In genomic region chr2:20153131-20153851, GRCh38 we compare ENCODE assay signal across 21 cellular contexts.
DNase-seq lines count a peak whose midpoint lies in the region; ATAC-seq and TF ChIP-seq lines count a peak whose summit lies in the region.
"Had no signal": no experiment of that assay in that cellular context is flagged by ENCODE, and none has a peak within 500 bp of the region (broad histone marks: within the 10 kb centered on the region; RNA-seq: fewer than 3 reads in every experiment).

No MANE protein-coding gene starts in this region.

- no peak overlapping the region for H2BK12ac ChIP-seq in mesenchymal stem cell (ENCODE audit: low read length in 2 of 2)

- no peaks in the 10 kb centered on the region for H3K36me3 Mint-ChIP-seq in stimulated activated memory B cell treated with anti-CD40 and anti-IgM and Interleukin-4, amounts not matched to agents 10 μg/mL and 1 μg/mL and 100 μg/mL, for 72 hours
- H3K36me3 Mint-ChIP-seq: CD8-positive, alpha-beta memory T cell had no signal

- POLR2A ChIA-PET in IMR-90 (lab: Charles Lee; ENCODE audit: unreplicated experiment) = no interaction called here

- no peaks in the 10 kb centered on the region for H3K79me1 ChIP-seq in IMR-90 (ENCODE audit: low read depth in 1 of 2, low read length in 2 of 2)
- H3K79me1 ChIP-seq in mesenchymal stem cell (replicated peaks; ENCODE audit: low read length, poor library complexity, severe bottlenecking) = no peaks in the 10 kb centered on the region

- H3K9me3 ChIP-seq in IMR-90 (ENCODE audit: control insufficient read depth, insufficient read depth, low read length) (no peaks in the 10 kb centered on the region), mesenchymal stem cell (ENCODE audit: control insufficient read depth, low read length) (no peaks in the 10 kb centered on the region)
- H3K9me3 ChIP-seq: A549; BLaER1 treated with 17β-estradiol and CSF1 and Interleukin-3, amounts not matched to agents 10 nM and 100 nM; SJSA1 had no signal

- in situ Hi-C loops in IMR-90 (cut with MboI; ENCODE audit: low sequenced_read_pairs) = no loop called here

- H3K4ac ChIP-seq in IMR-90 (ENCODE audit: low read depth, low read length) (no peak overlapping the region), mesenchymal stem cell (ENCODE audit: low read depth in 1 of 2, low read length in 2 of 2) (no peak overlapping the region)

- H2BK15ac ChIP-seq in IMR-90 (ENCODE audit: low read depth, low read length) = no peak overlapping the region
- H2BK15ac ChIP-seq in mesenchymal stem cell (ENCODE audit: low read depth, poor library complexity, severe bottlenecking) = no peak overlapping the region

- ATAC-seq in IMR-90 (ENCODE audit: low read depth) = no peak
- no peak for ATAC-seq in stimulated activated memory B cell treated with anti-CD40 and anti-IgM and Interleukin-4, amounts not matched to agents 10 μg/mL and 1 μg/mL and 100 μg/mL, for 72 hours
- ATAC-seq in HG02588 (IDR thresholded peaks at IDR 0.05; ENCODE audit: unreplicated experiment) = no peak
- ATAC-seq: A549, PC-3 had no signal

- no peak overlapping the region for H3K4me3 Mint-ChIP-seq in stimulated activated memory B cell treated with anti-CD40 and anti-IgM and Interleukin-4, amounts not matched to agents 10 μg/mL and 1 μg/mL and 100 μg/mL, for 72 hours
- H3K4me3 Mint-ChIP-seq: CD8-positive, alpha-beta memory T cell had no signal

- H3K9me3 Mint-ChIP-seq in stimulated activated memory B cell treated with anti-CD40 and anti-IgM and Interleukin-4, amounts not matched to agents 10 μg/mL and 1 μg/mL and 100 μg/mL, for 72 hours = no peaks in the 10 kb centered on the region
- H3K9me3 Mint-ChIP-seq: CD8-positive, alpha-beta memory T cell had no signal

- no TSS peak for BruUV-seq in IMR-90 (replicated peaks; lab: Mats Ljungman, UMichigan)

- H3K4me2 ChIP-seq in IMR-90 (ENCODE audit: low read depth, low read length) (no peak overlapping the region), mesenchymal stem cell (ENCODE audit: low read length, poor library complexity, severe bottlenecking) (no peak overlapping the region)
- H3K4me2 ChIP-seq: A549; BLaER1 treated with 17β-estradiol and CSF1 and Interleukin-3, amounts not matched to agents 10 nM and 100 nM had no signal

- H3K9ac ChIP-seq in IMR-90 (ENCODE audit: low read depth, low read length) (no peak overlapping the region), mesenchymal stem cell (ENCODE audit: low read length) (no peak overlapping the region)
- H3K9ac ChIP-seq: BLaER1 treated with 17β-estradiol and CSF1 and Interleukin-3, amounts not matched to agents 10 nM and 100 nM had no signal

- no peak overlapping the region for H3K27ac Mint-ChIP-seq in stimulated activated memory B cell treated with anti-CD40 and anti-IgM and Interleukin-4, amounts not matched to agents 10 μg/mL and 1 μg/mL and 100 μg/mL, for 72 hours
- H3K27ac Mint-ChIP-seq: CD8-positive, alpha-beta memory T cell had no signal

- WGBS in IMR-90 (ENCODE audit: extremely low coverage in 2 of 2, insufficient read length in 1 of 2), 2 experiments = no CpG with 5 or more reads among the region's 5 CpGs
- WGBS in mesenchymal stem cell = 65% methylated on average over 5 of the region's 5 CpGs

- H2AK9ac ChIP-seq in IMR-90 (replicated peaks; ENCODE audit: low read depth, low read length, poor library complexity) = no peak overlapping the region

- no peak overlapping the region for H4K5ac ChIP-seq in IMR-90 (ENCODE audit: low read depth, low read length)

- TF ChIP-seq POLR2A in IMR-90 (IDR thresholded peaks at IDR 0.05; ENCODE audit: low read depth, low read length) = no peak

- no peak overlapping the region for H2BK20ac ChIP-seq in IMR-90 (ENCODE audit: low read depth, low read length)

- TF ChIP-seq RAD21 in IMR-90 (IDR thresholded peaks at IDR 0.05; ENCODE audit: low read length) = no peak

- H3K14ac ChIP-seq in IMR-90 (replicated peaks; ENCODE audit: low read depth, low read length) (no peak overlapping the region), mesenchymal stem cell (ENCODE audit: low read length in 2 of 2) (no peak overlapping the region)

- H3K27me3 Mint-ChIP-seq in stimulated activated memory B cell treated with anti-CD40 and anti-IgM and Interleukin-4, amounts not matched to agents 10 μg/mL and 1 μg/mL and 100 μg/mL, for 72 hours = peaks cover 57% of the 10 kb centered on the region

- H2BK5ac ChIP-seq in IMR-90 (ENCODE audit: low read depth, low read length, poor library complexity, severe bottlenecking) = no peak overlapping the region
- no peak overlapping the region for H2BK5ac ChIP-seq in mesenchymal stem cell (ENCODE audit: low read depth, low read length, poor library complexity, severe bottlenecking)

- H2AK5ac ChIP-seq in IMR-90 (ENCODE audit: low read depth, low read length) (0 out of 2 replicates have a peak overlapping the region, but pooled peaks have one; percentile 9), mesenchymal stem cell (ENCODE audit: low read length, severe bottlenecking) (peak overlapping the region; percentile 66)

- H3K27me3 ChIP-seq in IMR-90 (ENCODE audit: control insufficient read depth, insufficient read depth, low read length) = no peaks in the 10 kb centered on the region
- no peaks in the 10 kb centered on the region for H3K27me3 ChIP-seq in mesenchymal stem cell (ENCODE audit: control insufficient read depth in 1 of 2, insufficient read depth in 1 of 2, low read length in 2 of 2)
- H3K27me3 ChIP-seq: BLaER1 treated with 17β-estradiol and CSF1 and Interleukin-3, amounts not matched to agents 10 nM and 100 nM; SJSA1 had no signal

- peaks cover 17% of the 10 kb centered on the region for H3K9me1 ChIP-seq in IMR-90 (ENCODE audit: insufficient read depth, low read length)

- no peak overlapping the region for H3K23ac ChIP-seq in IMR-90 (ENCODE audit: low read depth, low read length)
- no peak overlapping the region for H3K23ac ChIP-seq in mesenchymal stem cell (ENCODE audit: low read length in 2 of 2)

- H3K56ac ChIP-seq in IMR-90 (ENCODE audit: extremely low read depth, insufficient read depth, low read length) = no peak overlapping the region

- CTCF ChIA-PET in IMR-90 (lab: Yijun Ruan, JAX) = no interaction called here

- H3K4me1 Mint-ChIP-seq in stimulated activated memory B cell treated with anti-CD40 and anti-IgM and Interleukin-4, amounts not matched to agents 10 μg/mL and 1 μg/mL and 100 μg/mL, for 72 hours = peaks cover 7% of the 10 kb centered on the region
- H3K4me1 Mint-ChIP-seq: CD8-positive, alpha-beta memory T cell had no signal

- no peak for TF ChIP-seq CTCF in IMR-90 (conservative IDR thresholded peaks at IDR 0.05; ENCODE audit: low read depth, low read length)

- H3K4me1 ChIP-seq in IMR-90 (ENCODE audit: control insufficient read depth, insufficient read depth, low read length) (peaks cover 14% of the 10 kb centered on the region), mesenchymal stem cell (ENCODE audit: control insufficient read depth, insufficient read depth, low read depth, low read length) (peaks cover 13% of the 10 kb centered on the region)

- H2AFZ ChIP-seq in IMR-90 (replicated peaks; ENCODE audit: low read length, poor library complexity) (no peak overlapping the region), mesenchymal stem cell (ENCODE audit: low read depth, low read length) (no peak overlapping the region)

- H3K27ac ChIP-seq in IMR-90 (ENCODE audit: insufficient read depth, low read length) = no peak overlapping the region
- H3K27ac ChIP-seq in mesenchymal stem cell (ENCODE audit: low read length, poor library complexity, severe bottlenecking) = no peak overlapping the region
- H3K27ac ChIP-seq: A549; BLaER1 treated with 17β-estradiol and CSF1 and Interleukin-3, amounts not matched to agents 10 nM and 100 nM; SJSA1 had no signal

- H2BK120ac ChIP-seq in IMR-90 (ENCODE audit: low read depth, low read length) = no peak overlapping the region
- no peak overlapping the region for H2BK120ac ChIP-seq in mesenchymal stem cell (ENCODE audit: low read depth, low read length)

- H3K36me3 ChIP-seq in IMR-90 (ENCODE audit: control insufficient read depth, insufficient read depth, low read length) (no peaks in the 10 kb centered on the region), mesenchymal stem cell (ENCODE audit: control insufficient read depth in 1 of 2, insufficient read depth in 2 of 2, low read depth in 1 of 2, low read length in 2 of 2) (no peaks in the 10 kb centered on the region)
- H3K36me3 ChIP-seq: BLaER1 treated with 17β-estradiol and CSF1 and Interleukin-3, amounts not matched to agents 10 nM and 100 nM; SJSA1 had no signal

- H4K8ac ChIP-seq in IMR-90 (ENCODE audit: low read depth in 2 of 2, low read length in 2 of 2) = no peak overlapping the region
- no peak overlapping the region for H4K8ac ChIP-seq in mesenchymal stem cell (ENCODE audit: low read length)

- H3K4me3 ChIP-seq in IMR-90 (ENCODE audit: insufficient read depth, low read depth, low read length) = no peak overlapping the region
- no peak overlapping the region for H3K4me3 ChIP-seq in mesenchymal stem cell (ENCODE audit: insufficient read depth in 1 of 2, low read depth in 1 of 2, low read length in 2 of 2)
- H3K4me3 ChIP-seq: A549; BLaER1 treated with 17β-estradiol and CSF1 and Interleukin-3, amounts not matched to agents 10 nM and 100 nM; SJSA1 had no signal

- H4K20me1 ChIP-seq in IMR-90 (ENCODE audit: insufficient read depth, low read length) = no peaks in the 10 kb centered on the region
- H4K20me1 ChIP-seq: BLaER1 treated with 17β-estradiol and CSF1 and Interleukin-3, amounts not matched to agents 10 nM and 100 nM had no signal

- no peak overlapping the region for H4K91ac ChIP-seq in IMR-90 (ENCODE audit: insufficient read depth, low read depth, low read length)
- H4K91ac ChIP-seq in mesenchymal stem cell (ENCODE audit: low read length) = no peak overlapping the region

- DNase-seq in ELF-1 (ENCODE audit: low read depth, low spot score) (peak; percentile 2), IMR-90 (no peak), ecto neural progenitor cell (ENCODE audit: low spot score) (peak; percentile 19), mesenchymal stem cell (no peak), DMS79 treated with DMSO at 0.1 percent for 48 hours (lab: John Stamatoyannopoulos, UW) (no peak), OCI-M2 (lab: John Stamatoyannopoulos, UW; ENCODE audit: unreplicated experiment) (no peak)
- DNase-seq: CD8-positive, alpha-beta memory T cell; GF-D8; GOT3; Kasumi-1; NCI-H1105 treated with DMSO at 0.1 percent for 48 hours; NCI-H1930; NCI-H2171; NCI-H446; NCI-H748 treated with DMSO at 0.1 percent for 48 hours; PC-3 had no signal

- intact Hi-C loops in IMR-90 (cut with micrococcal nuclease) = no loop called here

- dilution Hi-C loops in IMR-90 (cut with HindIII; ENCODE audit: low sequenced_read_pairs, unreplicated experiment) = no loop called here

- H3K18ac ChIP-seq in IMR-90 (ENCODE audit: low read depth, low read length) = no peak overlapping the region
- H3K18ac ChIP-seq in mesenchymal stem cell (ENCODE audit: low read depth in 1 of 2, low read length in 2 of 2) = no peak overlapping the region

TF ChIP-seq in IMR-90, 13 proteins besides CTCF, POLR2A, EP300 and RAD21 (continues in another document):
- TF ChIP-seq RFX5 (IDR thresholded peaks at IDR 0.05; ENCODE audit: low read depth, low read length) = no peak
- TF ChIP-seq FOS (IDR thresholded peaks at IDR 0.05; ENCODE audit: low read depth, low read length) = no peak

Comparison
In these comparisons a context has a peak if more than half of its experiments do, and no peak if none do; other contexts are left out.
1. DNase-seq: peak in ELF-1 (single experiment) and ecto neural progenitor cell (single experiment); none in IMR-90 (single experiment), mesenchymal stem cell (single experiment), DMS79 treated with DMSO at 0.1 percent for 48 hours (single experiment) and OCI-M2 (single experiment).